8 cellular contexts compared by ENCODE assay signal in genomic region chr5:110757118-110757729, GRCh38. TPM values are rescaled to one million over a fixed set of nuclear protein-coding genes. Genes with fewer than 3 reads are reported as not detected.
DNase-seq lines count a peak whose midpoint lies in the region; ATAC-seq and TF ChIP-seq lines count a peak whose summit lies in the region.

No MANE protein-coding gene starts in this region.

- H3K36me3 Mint-ChIP-seq in activated T-cell treated with anti-CD3 and anti-CD28 coated beads, Interleukin-2, amount 50 U/mL, for 72 hours (ENCODE audit: insufficient read depth in 2 of 2), result peaks cover 5 to 20% of the 10 kb centered on the region in 2 donors
- peaks cover 25% of the 10 kb centered on the region for H3K36me3 Mint-ChIP-seq in activated T-cell treated with anti-CD3 and anti-CD28 coated beads, Interleukin-2, amount 50 U/mL, for 4 hours (ENCODE audit: insufficient read depth)
- peaks cover 26% of the 10 kb centered on the region for H3K36me3 Mint-ChIP-seq in T-helper 1 cell treated with Interleukin-12 subunit alpha and Interleukin-12 subunit beta and Interleukin-4 antibody, amounts not matched to agents 30 μg/mL and 1 μg/mL, for 36 hours (ENCODE audit: low read depth)

- ATAC-seq in activated T-cell treated with anti-CD3 and anti-CD28 coated beads, Interleukin-2, amount 50 U/mL, for 72 hours (replicated peaks in 1 of 2), result no peak
- no peak for ATAC-seq in activated T-cell treated with anti-CD3 and anti-CD28 coated beads, Interleukin-2, amount 50 U/mL, for 4 hours
- ATAC-seq in HG02588 (IDR thresholded peaks at IDR 0.05; ENCODE audit: unreplicated experiment), result no peak

- H3K9me3 Mint-ChIP-seq in activated T-cell treated with anti-CD3 and anti-CD28 coated beads, Interleukin-2, amount 50 U/mL, for 72 hours, result no peaks in the 10 kb centered on the region
- no peaks in the 10 kb centered on the region for H3K9me3 Mint-ChIP-seq in activated T-cell treated with anti-CD3 and anti-CD28 coated beads, Interleukin-2, amount 50 U/mL, for 4 hours
- H3K9me3 Mint-ChIP-seq in T-helper 1 cell treated with Interleukin-12 subunit alpha and Interleukin-12 subunit beta and Interleukin-4 antibody, amounts not matched to agents 30 μg/mL and 1 μg/mL, for 36 hours, result no peaks in the 10 kb centered on the region

- H3K4me1 Mint-ChIP-seq in activated T-cell treated with anti-CD3 and anti-CD28 coated beads, Interleukin-2, amount 50 U/mL, for 72 hours (ENCODE audit: low read depth), result peaks cover 31% of the 10 kb centered on the region
- H3K4me1 Mint-ChIP-seq in activated T-cell treated with anti-CD3 and anti-CD28 coated beads, Interleukin-2, amount 50 U/mL, for 4 hours (ENCODE audit: low read depth), result peaks cover 19% of the 10 kb centered on the region
- H3K4me1 Mint-ChIP-seq in T-helper 1 cell treated with Interleukin-12 subunit alpha and Interleukin-12 subunit beta and Interleukin-4 antibody, amounts not matched to agents 30 μg/mL and 1 μg/mL, for 36 hours (ENCODE audit: low read depth), result peaks cover 31% of the 10 kb centered on the region

- no peak overlapping the region for H3K27ac Mint-ChIP-seq in activated T-cell treated with anti-CD3 and anti-CD28 coated beads, Interleukin-2, amount 50 U/mL, for 72 hours
- peak overlapping the region; percentile 8 for H3K27ac Mint-ChIP-seq in T-helper 1 cell treated with Interleukin-12 subunit alpha and Interleukin-12 subunit beta and Interleukin-4 antibody, amounts not matched to agents 30 μg/mL and 1 μg/mL, for 36 hours

- H3K4me3 Mint-ChIP-seq in activated T-cell treated with anti-CD3 and anti-CD28 coated beads, Interleukin-2, amount 50 U/mL, for 72 hours, result no peak overlapping the region
- H3K4me3 Mint-ChIP-seq in activated T-cell treated with anti-CD3 and anti-CD28 coated beads, Interleukin-2, amount 50 U/mL, for 4 hours, result no peak overlapping the region
- H3K4me3 Mint-ChIP-seq in T-helper 1 cell treated with Interleukin-12 subunit alpha and Interleukin-12 subunit beta and Interleukin-4 antibody, amounts not matched to agents 30 μg/mL and 1 μg/mL, for 36 hours, result no peak overlapping the region

- no peaks in the 10 kb centered on the region for H3K27me3 Mint-ChIP-seq in activated T-cell treated with anti-CD3 and anti-CD28 coated beads, Interleukin-2, amount 50 U/mL, for 72 hours (ENCODE audit: low read depth)
- H3K27me3 Mint-ChIP-seq in activated T-cell treated with anti-CD3 and anti-CD28 coated beads, Interleukin-2, amount 50 U/mL, for 4 hours (ENCODE audit: low read depth), result no peaks in the 10 kb centered on the region
- H3K27me3 Mint-ChIP-seq in T-helper 1 cell treated with Interleukin-12 subunit alpha and Interleukin-12 subunit beta and Interleukin-4 antibody, amounts not matched to agents 30 μg/mL and 1 μg/mL, for 36 hours (ENCODE audit: low read depth), result no peaks in the 10 kb centered on the region

- no peak overlapping the region for H3K4me3 ChIP-seq in fibroblast of the aortic adventitia (ENCODE audit: low read depth, low read length)

- TF ChIP-seq CTCF in LNCAP (IDR thresholded peaks at IDR 0.05) (peak; percentile 64), fibroblast of the aortic adventitia (IDR thresholded peaks at IDR 0.05; ENCODE audit: insufficient read depth, low read length) (peak; percentile 53)

- DNase-seq in activated T-cell treated with anti-CD3 and anti-CD28 coated beads, Interleukin-2, amount 50 U/mL, for 72 hours, result peak; percentile 27 to 45
- no peak for DNase-seq in activated T-cell treated with anti-CD3 and anti-CD28 coated beads, Interleukin-2, amount 50 U/mL, for 4 hours
- DNase-seq in fibroblast of the aortic adventitia (ENCODE audit: low read depth) (peak; percentile 84), retina (peak; percentile 27)
- DNase-seq in activated CD8-positive, alpha-beta memory T cell treated with anti-CD3 and anti-CD28 coated beads, Interleukin-2, amount 50 U/mL, for 48 hours, result no peak

RNA-seq across cellular contexts. Expression of gene SLC25A46, which starts 18.4 kb away (rescaled TPM):
- total RNA-seq in activated T-cell treated with anti-CD3 and anti-CD28 coated beads, Interleukin-2, amount 50 U/mL, for 72 hours, result 10 to 100 TPM; 52.6 to 57.4 TPM
- 10 to 100 TPM; 55.2 to 60.4 (median 55.3) TPM for total RNA-seq in activated T-cell treated with anti-CD3 and anti-CD28 coated beads, Interleukin-2, amount 50 U/mL, for 4 hours
- total RNA-seq in fibroblast of the aortic adventitia (ENCODE audit: low replicate concordance), result 77.6 and 102 TPM in 2 replicates

RNA-seq across cellular contexts. Expression of gene TMEM232, which starts 30.8 kb away (rescaled TPM):
- total RNA-seq in activated T-cell treated with anti-CD3 and anti-CD28 coated beads, Interleukin-2, amount 50 U/mL, for 72 hours, result 1 to 10 TPM; 3.1 to 4.0 TPM
- total RNA-seq in activated T-cell treated with anti-CD3 and anti-CD28 coated beads, Interleukin-2, amount 50 U/mL, for 4 hours, result under 1 TPM; 0.28 to 0.90 (median 0.29) TPM
- total RNA-seq in fibroblast of the aortic adventitia (ENCODE audit: low replicate concordance), result 4.7 and 5.2 TPM in 2 replicates

Comparison
In these comparisons a context has a peak if more than half of its experiments do, and no peak if none do; other contexts are left out.
1. DNase-seq: peak in activated T-cell treated with anti-CD3 and anti-CD28 coated beads, Interleukin-2, amount 50 U/mL, for 72 hours (2 of 2), fibroblast of the aortic adventitia (single experiment) and retina (single experiment); none in activated T-cell treated with anti-CD3 and anti-CD28 coated beads, Interleukin-2, amount 50 U/mL, for 4 hours (single experiment) and activated CD8-positive, alpha-beta memory T cell treated with anti-CD3 and anti-CD28 coated beads, Interleukin-2, amount 50 U/mL, for 48 hours (single experiment).